In the genomic region with DNA sequence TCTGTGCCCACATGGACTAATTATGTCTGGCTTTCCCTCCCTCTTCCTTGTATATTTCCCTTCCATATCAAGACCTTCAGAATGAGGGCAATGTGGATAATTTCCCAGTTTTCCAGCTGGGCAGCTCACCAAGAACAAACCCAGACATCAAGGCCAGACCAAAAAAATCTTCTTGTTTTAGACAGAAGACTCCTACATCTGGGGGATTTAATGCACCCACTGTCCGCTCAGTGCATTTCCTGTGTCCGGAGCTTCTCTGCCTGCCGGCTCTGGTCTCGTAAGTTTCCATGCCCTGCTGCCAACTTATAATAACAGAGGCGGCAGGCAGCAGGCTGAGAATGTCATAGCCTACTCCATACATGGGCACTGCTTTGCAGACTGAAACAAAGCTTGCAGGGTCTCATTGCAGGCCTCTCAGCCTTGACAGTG, we compare ENCODE assay signal across 1 cellular context.
TF ChIP-seq lines count a peak whose summit lies in the region.

No MANE protein-coding gene starts in this region.

TF ChIP-seq in SK-N-SH treated with all-trans-retinoic acid at 6 μM for 48 hours, 23 proteins besides CTCF, POLR2A, EP300 and RAD21 (continued from another document):
- TF ChIP-seq, protein P1, sequence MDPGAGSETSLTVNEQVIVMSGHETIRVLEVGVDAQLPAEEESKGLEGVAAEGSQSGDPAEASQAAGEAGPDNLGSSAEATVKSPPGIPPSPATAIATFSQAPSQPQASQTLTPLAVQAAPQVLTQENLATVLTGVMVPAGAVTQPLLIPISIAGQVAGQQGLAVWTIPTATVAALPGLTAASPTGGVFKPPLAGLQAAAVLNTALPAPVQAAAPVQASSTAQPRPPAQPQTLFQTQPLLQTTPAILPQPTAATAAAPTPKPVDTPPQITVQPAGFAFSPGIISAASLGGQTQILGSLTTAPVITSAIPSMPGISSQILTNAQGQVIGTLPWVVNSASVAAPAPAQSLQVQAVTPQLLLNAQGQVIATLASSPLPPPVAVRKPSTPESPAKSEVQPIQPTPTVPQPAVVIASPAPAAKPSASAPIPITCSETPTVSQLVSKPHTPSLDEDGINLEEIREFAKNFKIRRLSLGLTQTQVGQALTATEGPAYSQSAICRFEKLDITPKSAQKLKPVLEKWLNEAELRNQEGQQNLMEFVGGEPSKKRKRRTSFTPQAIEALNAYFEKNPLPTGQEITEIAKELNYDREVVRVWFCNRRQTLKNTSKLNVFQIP (CRISPR knock-in tag; IDR thresholded peaks at IDR 0.05; ENCODE audit: borderline replicate concordance, low read depth) = no peak
- TF ChIP-seq BACH2 (CRISPR knock-in tag; IDR thresholded peaks at IDR 0.05; ENCODE audit: borderline replicate concordance) (no peak), ARNTL (CRISPR knock-in tag; IDR thresholded peaks at IDR 0.05; ENCODE audit: borderline replicate concordance, low read depth) (no peak), GLIS3 (CRISPR knock-in tag; IDR thresholded peaks at IDR 0.05) (no peak)
- TF ChIP-seq, protein P2, sequence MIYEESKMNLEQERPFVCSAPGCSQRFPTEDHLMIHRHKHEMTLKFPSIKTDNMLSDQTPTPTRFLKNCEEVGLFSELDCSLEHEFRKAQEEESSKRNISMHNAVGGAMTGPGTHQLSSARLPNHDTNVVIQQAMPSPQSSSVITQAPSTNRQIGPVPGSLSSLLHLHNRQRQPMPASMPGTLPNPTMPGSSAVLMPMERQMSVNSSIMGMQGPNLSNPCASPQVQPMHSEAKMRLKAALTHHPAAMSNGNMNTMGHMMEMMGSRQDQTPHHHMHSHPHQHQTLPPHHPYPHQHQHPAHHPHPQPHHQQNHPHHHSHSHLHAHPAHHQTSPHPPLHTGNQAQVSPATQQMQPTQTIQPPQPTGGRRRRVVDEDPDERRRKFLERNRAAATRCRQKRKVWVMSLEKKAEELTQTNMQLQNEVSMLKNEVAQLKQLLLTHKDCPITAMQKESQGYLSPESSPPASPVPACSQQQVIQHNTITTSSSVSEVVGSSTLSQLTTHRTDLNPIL (CRISPR knock-in tag; IDR thresholded peaks at IDR 0.05; ENCODE audit: low read depth) = no peak
- TF ChIP-seq, protein P3, sequence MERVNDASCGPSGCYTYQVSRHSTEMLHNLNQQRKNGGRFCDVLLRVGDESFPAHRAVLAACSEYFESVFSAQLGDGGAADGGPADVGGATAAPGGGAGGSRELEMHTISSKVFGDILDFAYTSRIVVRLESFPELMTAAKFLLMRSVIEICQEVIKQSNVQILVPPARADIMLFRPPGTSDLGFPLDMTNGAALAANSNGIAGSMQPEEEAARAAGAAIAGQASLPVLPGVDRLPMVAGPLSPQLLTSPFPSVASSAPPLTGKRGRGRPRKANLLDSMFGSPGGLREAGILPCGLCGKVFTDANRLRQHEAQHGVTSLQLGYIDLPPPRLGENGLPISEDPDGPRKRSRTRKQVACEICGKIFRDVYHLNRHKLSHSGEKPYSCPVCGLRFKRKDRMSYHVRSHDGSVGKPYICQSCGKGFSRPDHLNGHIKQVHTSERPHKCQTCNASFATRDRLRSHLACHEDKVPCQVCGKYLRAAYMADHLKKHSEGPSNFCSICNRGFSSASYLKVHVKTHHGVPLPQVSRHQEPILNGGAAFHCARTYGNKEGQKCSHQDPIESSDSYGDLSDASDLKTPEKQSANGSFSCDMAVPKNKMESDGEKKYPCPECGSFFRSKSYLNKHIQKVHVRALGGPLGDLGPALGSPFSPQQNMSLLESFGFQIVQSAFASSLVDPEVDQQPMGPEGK (CRISPR knock-in tag; IDR thresholded peaks at IDR 0.05; ENCODE audit: borderline replicate concordance) = no peak
TF ChIP-seq in SK-N-SH treated with all-trans-retinoic acid at 6 μM for 48 hours: peak in this region for 0.
